20 cellular contexts compared by ENCODE assay signal in genomic region chr5:172151661-172152210, GRCh38. TPM values are rescaled to one million over a fixed set of nuclear protein-coding genes. Genes with fewer than 3 reads are reported as not detected.
A peak's percentile ranks its signal among the peaks of the same experiment; 100 is the strongest.
DNase-seq lines count a peak whose midpoint lies in the region; ATAC-seq, FAIRE-seq and TF ChIP-seq lines count a peak whose summit lies in the region.
"Had no signal": no experiment of that assay in that cellular context is flagged by ENCODE, and none has a peak within 500 bp of the region (broad histone marks: within the 10 kb centered on the region; RNA-seq: fewer than 3 reads in every experiment).

No MANE protein-coding gene starts in this region.

- WGBS in HepG2 (ENCODE audit: low lambda C conversion rate), result 87% methylated on average over 10 of the region's 10 CpGs
- 82% methylated on average over 3 of the region's 10 CpGs for WGBS in right lobe of liver (ENCODE audit: insufficient coverage, low coverage, low lambda C conversion rate, missing lambda C conversion rate)
- 88% methylated on average over 10 of the region's 10 CpGs for WGBS in upper lobe of left lung, 2 donors

- no peak for TF ChIP-seq RAD21 in HepG2 (CRISPR knock-in tag; IDR thresholded peaks at IDR 0.05)

- peaks cover 39% of the 10 kb centered on the region for H3K36me3 Mint-ChIP-seq in activated T-helper 1 cell treated with anti-CD3 and anti-CD28 coated beads, Interleukin-12 subunit alpha, Interleukin-12 subunit beta, Interleukin-2, Interleukin-4 antibody, amounts not matched to agents 30 ng/mL and 10 ng/mL and 1 ng/mL, durations not matched to agents 14 hours and 24 hours and 36 hours (ENCODE audit: low read depth)
- H3K36me3 Mint-ChIP-seq in immature natural killer cell, result peaks cover 23 to 48% (median 25%) of the 10 kb centered on the region in 3 donors

- FAIRE-seq in HepG2 (lab: Jason Lieb, UNC), result no peak
- FAIRE-seq: bronchial epithelial cell, endometrium, urothelium cell line had no signal

- H3K27ac ChIP-seq in HepG2 (ENCODE audit: extremely low read length, insufficient read depth, low read length) (no peak overlapping the region), right lobe of liver (no peak overlapping the region), upper lobe of left lung (peak overlapping the region in 3 of 4 donors; percentile 6 to 79 (median 22))

- ATAC-seq in HepG2 (no peak), right lobe of liver (no peak), upper lobe of left lung (ENCODE audit: low FRiP score in 2 of 2) (no peak), HG02623 (IDR thresholded peaks at IDR 0.05; ENCODE audit: unreplicated experiment) (no peak), left colon (no peak)

- H3K4me3 ChIP-seq in HepG2 (replicated peaks in 1 of 3; ENCODE audit: insufficient read depth in 1 of 3, low read depth in 2 of 3, low read length in 3 of 3) (no peak overlapping the region), right lobe of liver (no peak overlapping the region), upper lobe of left lung (no peak overlapping the region)

- H3K4me1 Mint-ChIP-seq in activated T-helper 1 cell treated with anti-CD3 and anti-CD28 coated beads, Interleukin-12 subunit alpha, Interleukin-12 subunit beta, Interleukin-2, Interleukin-4 antibody, amounts not matched to agents 30 ng/mL and 10 ng/mL and 1 ng/mL, durations not matched to agents 14 hours and 24 hours and 36 hours (ENCODE audit: low read depth), result peaks cover 43% of the 10 kb centered on the region
- H3K4me1 Mint-ChIP-seq in immature natural killer cell, result peaks cover 97% of the 10 kb centered on the region in 2 donors

- intact Hi-C loops in HepG2 (cut with micrococcal nuclease; ENCODE audit: unreplicated experiment) (no loop called here), right lobe of liver (cut with DNase I) (no loop called here), left colon (cut with DNase I, micrococcal nuclease) (no loop called here)
- intact Hi-C loops in activated T-helper 1 cell treated with anti-CD3 and anti-CD28 coated beads, Interleukin-12 subunit alpha, Interleukin-12 subunit beta, Interleukin-2, Interleukin-4 antibody, amounts not matched to agents 30 ng/mL and 10 ng/mL and 1 ng/mL, durations not matched to agents 14 hours and 24 hours and 36 hours (cut with micrococcal nuclease), result loop anchor here (2.0 kb wide), 1 partner anchor 37 kb away; the partner anchor contains the start of gene STK10

- H3K79me2 ChIP-seq in HepG2 (ENCODE audit: insufficient read depth, low read length), result no peaks in the 10 kb centered on the region

- H3K36me3 ChIP-seq in HepG2 (replicated peaks in 1 of 2; ENCODE audit: control insufficient read depth in 1 of 2, insufficient read depth in 2 of 2, low read length in 2 of 2) (peaks cover 0 to 5% of the 10 kb centered on the region in 2 experiments; a peak in 2 of 5 replicates), right lobe of liver (peaks cover 0 to 5% (median 0%) of the 10 kb centered on the region in 4 donors), upper lobe of left lung (peaks cover 0 to 24% (median 5%) of the 10 kb centered on the region in 4 donors)

- H2AFZ ChIP-seq in HepG2 (ENCODE audit: low read length), result no peak overlapping the region

- no peak overlapping the region for H3K4me2 ChIP-seq in HepG2 (ENCODE audit: low read depth, low read length)

- no peak overlapping the region for H3K9ac ChIP-seq in HepG2 (ENCODE audit: insufficient read depth, low read depth, low read length)

- TF ChIP-seq POLR2A in HepG2 (IDR thresholded peaks at IDR 0.05; ENCODE audit: insufficient read depth in 1 of 2, low read depth in 2 of 2, low read length in 2 of 2) (no peak), right lobe of liver (IDR thresholded peaks at IDR 0.05) (no peak), upper lobe of left lung (IDR thresholded peaks at IDR 0.05) (no peak)

- CTCF ChIA-PET in HepG2 (lab: Yijun Ruan, JAX; ENCODE audit: low intra/inter-chr PET ratio, low total read pairs), result no interaction called here

- peak overlapping the region; percentile 54 for H3K27ac Mint-ChIP-seq in activated T-helper 1 cell treated with anti-CD3 and anti-CD28 coated beads, Interleukin-12 subunit alpha, Interleukin-12 subunit beta, Interleukin-2, Interleukin-4 antibody, amounts not matched to agents 30 ng/mL and 10 ng/mL and 1 ng/mL, durations not matched to agents 14 hours and 24 hours and 36 hours
- peak overlapping the region; percentile 91 to 98 (median 96) for H3K27ac Mint-ChIP-seq in immature natural killer cell

- no TSS peak for BruUV-seq in HepG2 (replicated peaks; lab: Mats Ljungman, UMichigan)

- no peaks in the 10 kb centered on the region for H4K20me1 ChIP-seq in HepG2 (ENCODE audit: insufficient read depth, low read length)

- in situ Hi-C loops in HepG2 (cut with HindIII; ENCODE audit: extremely low pct_ligation_motif_present, low pct_unique_long_range_greater_than_20kb), result no loop called here

- H3K4me1 ChIP-seq in HepG2 (ENCODE audit: insufficient read depth, low read length) (peaks cover 41% of the 10 kb centered on the region), right lobe of liver (no peaks in the 10 kb centered on the region), upper lobe of left lung (peaks cover 23 to 43% (median 29%) of the 10 kb centered on the region in 4 donors)

- H3K27me3 Mint-ChIP-seq in activated T-helper 1 cell treated with anti-CD3 and anti-CD28 coated beads, Interleukin-12 subunit alpha, Interleukin-12 subunit beta, Interleukin-2, Interleukin-4 antibody, amounts not matched to agents 30 ng/mL and 10 ng/mL and 1 ng/mL, durations not matched to agents 14 hours and 24 hours and 36 hours (ENCODE audit: insufficient read depth), result no peaks in the 10 kb centered on the region
- peaks cover 0 to 23% (median 2%) of the 10 kb centered on the region in 3 donors for H3K27me3 Mint-ChIP-seq in immature natural killer cell (ENCODE audit: low read depth in 3 of 3)

- no peaks in the 10 kb centered on the region for H3K9me3 Mint-ChIP-seq in activated T-helper 1 cell treated with anti-CD3 and anti-CD28 coated beads, Interleukin-12 subunit alpha, Interleukin-12 subunit beta, Interleukin-2, Interleukin-4 antibody, amounts not matched to agents 30 ng/mL and 10 ng/mL and 1 ng/mL, durations not matched to agents 14 hours and 24 hours and 36 hours
- no peaks in the 10 kb centered on the region for H3K9me3 Mint-ChIP-seq in immature natural killer cell

- H3K9me3 ChIP-seq in HepG2 (ENCODE audit: low read length) (no peaks in the 10 kb centered on the region), right lobe of liver (no peaks in the 10 kb centered on the region), upper lobe of left lung (no peaks in the 10 kb centered on the region)

- H3K4me3 Mint-ChIP-seq in activated T-helper 1 cell treated with anti-CD3 and anti-CD28 coated beads, Interleukin-12 subunit alpha, Interleukin-12 subunit beta, Interleukin-2, Interleukin-4 antibody, amounts not matched to agents 30 ng/mL and 10 ng/mL and 1 ng/mL, durations not matched to agents 14 hours and 24 hours and 36 hours, result peak overlapping the region; percentile 1
- H3K4me3 Mint-ChIP-seq in immature natural killer cell, result peak overlapping the region; percentile 63 to 85 (median 73)

- no peak for TF ChIP-seq CTCF in HepG2 (CRISPR knock-in tag; IDR thresholded peaks at IDR 0.05)
- no peak for TF ChIP-seq CTCF in right lobe of liver (IDR thresholded peaks at IDR 0.05)
- TF ChIP-seq CTCF in upper lobe of left lung (IDR thresholded peaks at IDR 0.05), result no peak

- POLR2A ChIA-PET in HepG2 (lab: Yijun Ruan, JAX), result no interaction called here

- TF ChIP-seq EP300 in HepG2 (IDR thresholded peaks at IDR 0.05; ENCODE audit: low read depth in 2 of 2, low read length in 2 of 2), result no peak
- TF ChIP-seq EP300 in HepG2 (CRISPR knock-in tag; IDR thresholded peaks at IDR 0.05; ENCODE audit: borderline replicate concordance), result no peak
- TF ChIP-seq EP300 in upper lobe of left lung (IDR thresholded peaks at IDR 0.05), result no peak

- DNase-seq in HepG2 (ENCODE audit: low spot score) (no peak), right lobe of liver (no peak), immature natural killer cell (no peak), upper lobe of left lung (no peak), hypothalamus (lab: John Stamatoyannopoulos, UW) (no peak), left colon (no peak)
- no peak for DNase-seq in activated T-helper 1 cell treated with anti-CD3 and anti-CD28 coated beads, Interleukin-12 subunit alpha, Interleukin-12 subunit beta, Interleukin-2, Interleukin-4 antibody, amounts not matched to agents 30 ng/mL and 10 ng/mL and 1 ng/mL, durations not matched to agents 14 hours and 24 hours and 36 hours (ENCODE audit: low spot score)
- DNase-seq: activated gamma-delta T cell; DMS153; foreskin melanocyte; mesendoderm; MM.1S; NCI-H82; stimulated activated CD4-positive, alpha-beta T cell treated with anti-CD3 and anti-CD28 coated beads, Interleukin-4, amount 100 ng/mL, for 4 hours; SW 1271 had no signal

- H3K27me3 ChIP-seq in HepG2 (ENCODE audit: control insufficient read depth in 1 of 2, insufficient read depth in 2 of 2, low read length in 2 of 2), result no peaks in the 10 kb centered on the region
- H3K27me3 ChIP-seq in right lobe of liver, result no peaks in the 10 kb centered on the region
- H3K27me3 ChIP-seq in upper lobe of left lung, result no peaks in the 10 kb centered on the region

RNA-seq across cellular contexts. Expression of gene STK10, which starts 36.3 kb away (rescaled TPM):
- total RNA-seq in HepG2 (2016; rRNA removed; fragmentation: Illumina TruSeq; extraction: Trizol) (6.2 and 7.2 TPM in 2 replicates), right lobe of liver (10 to 100 TPM in 2 of 6 experiments, 1 to 10 TPM in 4; 6.9 to 27.4 (median 9.0) TPM), upper lobe of left lung (100 to 1,000 TPM in 2 of 6 donors, 10 to 100 TPM in 4; 50.6 to 170 (median 60.5) TPM), left colon (10 to 100 TPM; 32.6 to 35.7 TPM)
- 2.5 and 3.0 TPM in 2 replicates for total RNA-seq in HepG2 (2016; cell fraction: cytosol; rRNA removed; fragmentation: Illumina TruSeq; extraction: Trizol; ENCODE audit: low read depth)
- 4.8 and 6.1 TPM in 2 replicates for total RNA-seq in HepG2 (2016; cell fraction: insoluble cytoplasmic fraction; rRNA removed; fragmentation: Illumina TruSeq; extraction: Trizol)
- total RNA-seq in HepG2 (2016; cell fraction: membrane; rRNA removed; fragmentation: Illumina TruSeq; extraction: Trizol), result 3.2 and 4.9 TPM in 2 replicates
- total RNA-seq in HepG2 (2016; cell fraction: nucleus; rRNA removed; fragmentation: Illumina TruSeq; extraction: Trizol), result 5.9 and 8.3 TPM in 2 replicates
- polyA plus RNA-seq in HepG2 (2011; rRNA removed) (7.0 and 7.8 TPM in 2 replicates), immature natural killer cell (100 to 1,000 TPM in 1 of 3 donors, 10 to 100 TPM in 2; 24.8 to 274 (median 54.9) TPM)
- polyA plus RNA-seq in HepG2 (2011; cell fraction: cytosol; rRNA removed), result 3.7 and 4.6 TPM in 2 replicates
- polyA plus RNA-seq in HepG2 (2011; cell fraction: nucleus; rRNA removed), result 14.1 and 17.0 TPM in 2 replicates
- polyA plus RNA-seq in HepG2 (2012), result 7.2 and 8.7 TPM in 2 replicates
- 1.5 and 2.9 TPM in 2 replicates for polyA plus RNA-seq in HepG2 (2016; cell fraction: cytosol; fragmentation: Illumina TruSeq; extraction: Trizol; ENCODE audit: low read depth)
- 3.6 and 4.4 TPM in 2 replicates for polyA plus RNA-seq in HepG2 (2016; cell fraction: insoluble cytoplasmic fraction; fragmentation: Illumina TruSeq; extraction: Trizol; ENCODE audit: low read depth)
- polyA plus RNA-seq in HepG2 (2016; cell fraction: membrane; fragmentation: Illumina TruSeq; extraction: Trizol; ENCODE audit: low read depth), result 2.6 and 3.6 TPM in 2 replicates
- 8.3 and 9.7 TPM in 2 replicates for polyA plus RNA-seq in HepG2 (2016; cell fraction: nucleus; fragmentation: Illumina TruSeq; extraction: Trizol; ENCODE audit: insufficient read depth, low read depth)
- 22.6 and 29.6 TPM in 2 replicates for polyA minus RNA-seq in HepG2 (2011; rRNA and poly(A)+ RNA removed; ENCODE audit: low replicate concordance)
- 6.8 and 10.3 TPM in 2 replicates for polyA minus RNA-seq in HepG2 (2011; cell fraction: cytosol; rRNA and poly(A)+ RNA removed)
- 17.4 and 22.1 TPM in 2 replicates for polyA minus RNA-seq in HepG2 (2011; cell fraction: nucleus; rRNA and poly(A)+ RNA removed)
- 88.6 and 91.9 TPM in 2 replicates for total RNA-seq in activated T-helper 1 cell treated with anti-CD3 and anti-CD28 coated beads, Interleukin-12 subunit alpha, Interleukin-12 subunit beta, Interleukin-2, Interleukin-4 antibody, amounts not matched to agents 30 ng/mL and 10 ng/mL and 1 ng/mL, durations not matched to agents 14 hours and 24 hours and 36 hours

RNA-seq across cellular contexts. Expression of gene EFCAB9, which starts 42.2 kb away (rescaled TPM):
- not detected in 2 replicates for total RNA-seq in HepG2 (2016; rRNA removed; fragmentation: Illumina TruSeq; extraction: Trizol)
- total RNA-seq in HepG2 (2016; cell fraction: cytosol; rRNA removed; fragmentation: Illumina TruSeq; extraction: Trizol; ENCODE audit: low read depth), result not detected in 2 replicates
- total RNA-seq in HepG2 (2016; cell fraction: insoluble cytoplasmic fraction; rRNA removed; fragmentation: Illumina TruSeq; extraction: Trizol), result not detected in 2 replicates
- not detected in 2 replicates for total RNA-seq in HepG2 (2016; cell fraction: membrane; rRNA removed; fragmentation: Illumina TruSeq; extraction: Trizol)
- total RNA-seq in HepG2 (2016; cell fraction: nucleus; rRNA removed; fragmentation: Illumina TruSeq; extraction: Trizol), result not detected in 2 replicates
- polyA plus RNA-seq in HepG2 (2011; rRNA removed), result not detected in 2 replicates
- polyA plus RNA-seq in HepG2 (2011; cell fraction: cytosol; rRNA removed), result not detected in 2 replicates
- polyA plus RNA-seq in HepG2 (2011; cell fraction: nucleus; rRNA removed), result not detected in 2 replicates
- polyA plus RNA-seq in HepG2 (2012), result not detected in 2 replicates
- not detected in 2 replicates for polyA plus RNA-seq in HepG2 (2016; cell fraction: cytosol; fragmentation: Illumina TruSeq; extraction: Trizol; ENCODE audit: low read depth)
- not detected in 2 replicates for polyA plus RNA-seq in HepG2 (2016; cell fraction: insoluble cytoplasmic fraction; fragmentation: Illumina TruSeq; extraction: Trizol; ENCODE audit: low read depth)
- not detected in 2 replicates for polyA plus RNA-seq in HepG2 (2016; cell fraction: membrane; fragmentation: Illumina TruSeq; extraction: Trizol; ENCODE audit: low read depth)
- not detected in 2 replicates for polyA plus RNA-seq in HepG2 (2016; cell fraction: nucleus; fragmentation: Illumina TruSeq; extraction: Trizol; ENCODE audit: insufficient read depth, low read depth)
- polyA minus RNA-seq in HepG2 (2011; rRNA and poly(A)+ RNA removed; ENCODE audit: low replicate concordance), result not detected in 2 replicates
- not detected in 2 replicates for polyA minus RNA-seq in HepG2 (2011; cell fraction: cytosol; rRNA and poly(A)+ RNA removed)
- not detected in 2 replicates for polyA minus RNA-seq in HepG2 (2011; cell fraction: nucleus; rRNA and poly(A)+ RNA removed)
- not detected for total RNA-seq in right lobe of liver
- not detected in 2 replicates for total RNA-seq in activated T-helper 1 cell treated with anti-CD3 and anti-CD28 coated beads, Interleukin-12 subunit alpha, Interleukin-12 subunit beta, Interleukin-2, Interleukin-4 antibody, amounts not matched to agents 30 ng/mL and 10 ng/mL and 1 ng/mL, durations not matched to agents 14 hours and 24 hours and 36 hours
- polyA plus RNA-seq in immature natural killer cell, result not detected
- total RNA-seq in upper lobe of left lung, result not detected
- total RNA-seq in left colon, result not detected
- total RNA-seq: bronchial epithelial cell, osteoblast had no signal

Comparison
In these comparisons a context has a peak if more than half of its experiments do, and no peak if none do; other contexts are left out.
1. H3K27ac ChIP-seq: peak in upper lobe of left lung (3 of 4); none in HepG2 (single experiment) and right lobe of liver (0 of 3).